ENCODE assay signal across 13 cellular contexts in the genomic region with DNA sequence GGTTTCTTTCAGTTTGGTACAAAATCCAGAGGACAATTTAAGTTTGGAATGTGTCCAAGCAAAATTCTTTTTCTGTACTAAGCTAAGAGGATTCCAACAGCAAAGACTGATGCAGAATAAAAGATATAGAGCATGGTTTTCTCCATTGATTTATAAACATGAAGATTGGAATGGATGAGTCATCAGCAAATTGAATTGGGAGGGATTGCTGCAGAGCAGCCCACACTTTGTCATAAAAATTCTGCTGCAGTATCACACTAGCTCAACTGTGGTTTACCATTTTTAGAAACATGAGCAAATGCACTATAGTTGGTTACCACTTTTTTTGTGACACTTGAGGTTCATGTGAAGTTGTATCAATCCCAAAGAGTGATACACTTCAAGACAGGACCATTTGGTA. TPM values are rescaled to one million over a fixed set of nuclear protein-coding genes. Genes with fewer than 3 reads are reported as not detected.
DNase-seq lines count a peak whose midpoint lies in the region; ATAC-seq and TF ChIP-seq lines count a peak whose summit lies in the region.
"Had no signal": no experiment of that assay in that cellular context is flagged by ENCODE, and none has a peak within 500 bp of the region (broad histone marks: within the 10 kb centered on the region; RNA-seq: fewer than 3 reads in every experiment).

No MANE protein-coding gene starts in this region.

- TF ChIP-seq EP300 in sigmoid colon (IDR thresholded peaks at IDR 0.05), result no peak

- TF ChIP-seq RAD21 in liver (IDR thresholded peaks at IDR 0.05), result no peak

- H3K27ac Mint-ChIP-seq in activated T-helper 17 cell treated with anti-CD3 and anti-CD28 coated beads, Interleukin-2, amount 50 U/mL, for 72 hours, result no peak overlapping the region
- H3K27ac Mint-ChIP-seq: activated CD4-positive, alpha-beta T cell treated with anti-CD3 and anti-CD28 coated beads, Interleukin-2, amount 10 ng/mL, durations not matched to agents 24 days and 14 days had no signal

- ATAC-seq in right lobe of liver (no peak), aorta (ENCODE audit: low FRiP score) (peak; percentile 67), HG03135 (IDR thresholded peaks at IDR 0.05; ENCODE audit: unreplicated experiment) (no peak)
- peak; percentile 39 for ATAC-seq in activated T-helper 17 cell treated with anti-CD3 and anti-CD28 coated beads, Interleukin-2, amount 50 U/mL, for 72 hours (replicated peaks)

- no peak for TF ChIP-seq CTCF in liver (IDR thresholded peaks at IDR 0.05; ENCODE audit: low read depth, low read length, missing input control)
- TF ChIP-seq CTCF in right lobe of liver (IDR thresholded peaks at IDR 0.05), result no peak
- TF ChIP-seq CTCF in sigmoid colon (IDR thresholded peaks at IDR 0.05), result no peak

- H3K9ac ChIP-seq in liver (ENCODE audit: low read depth in 1 of 2, low read length in 2 of 2), result no peak overlapping the region

- DNase-seq in right lobe of liver (no peak), hepatic stellate cell (ENCODE audit: low spot score) (peak; percentile 60), aorta (no peak), SIG-M5 treated with dmso at 0.1 percent for 504 hours (lab: John Stamatoyannopoulos, UW; ENCODE audit: unreplicated experiment) (no peak), sigmoid colon (no peak)
- DNase-seq: activated CD4-positive, alpha-beta T cell treated with anti-CD3 and anti-CD28 coated beads, Interleukin-2, amount 10 ng/mL, durations not matched to agents 24 days and 14 days; activated naive CD4-positive, alpha-beta T cell treated with anti-CD3 and anti-CD28 coated beads, Interleukin-2, amount 50 U/mL, for 16 hours; GF-D8; stimulated activated CD4-positive, alpha-beta T cell treated with anti-CD3 and anti-CD28 coated beads, Interleukin-2, amount 100 ng/mL, for 24 hours; testis had no signal

- peaks cover 14% of the 10 kb centered on the region for H3K27me3 Mint-ChIP-seq in activated T-helper 17 cell treated with anti-CD3 and anti-CD28 coated beads, Interleukin-2, amount 50 U/mL, for 72 hours

- H3K27ac ChIP-seq in liver (ENCODE audit: low read depth in 1 of 2, low read length in 2 of 2) (no peak overlapping the region), right lobe of liver (no peak overlapping the region), aorta (ENCODE audit: low read depth in 1 of 2, low read length in 2 of 2) (no peak overlapping the region), sigmoid colon (peak overlapping the region in 1 of 4 donors; percentile 31)

- H3K36me3 Mint-ChIP-seq in activated T-helper 17 cell treated with anti-CD3 and anti-CD28 coated beads, Interleukin-2, amount 50 U/mL, for 72 hours (ENCODE audit: low read depth), result no peaks in the 10 kb centered on the region

- H3K36me3 ChIP-seq in liver (ENCODE audit: control insufficient read depth in 4 of 4, insufficient read depth in 3 of 4, low read depth in 1 of 4, low read length in 3 of 4), result no peaks in the 10 kb centered on the region
- no peaks in the 10 kb centered on the region for H3K36me3 ChIP-seq in right lobe of liver
- no peaks in the 10 kb centered on the region for H3K36me3 ChIP-seq in aorta (ENCODE audit: control insufficient read depth in 1 of 2, insufficient read depth in 2 of 2, low read length in 1 of 2)
- no peaks in the 10 kb centered on the region for H3K36me3 ChIP-seq in sigmoid colon

- no peak overlapping the region for H3K4me3 Mint-ChIP-seq in activated T-helper 17 cell treated with anti-CD3 and anti-CD28 coated beads, Interleukin-2, amount 50 U/mL, for 72 hours
- H3K4me3 Mint-ChIP-seq: activated CD4-positive, alpha-beta T cell treated with anti-CD3 and anti-CD28 coated beads, Interleukin-2, amount 10 ng/mL, durations not matched to agents 24 days and 14 days had no signal

- TF ChIP-seq POLR2A in right lobe of liver (IDR thresholded peaks at IDR 0.05) (no peak), sigmoid colon (IDR thresholded peaks at IDR 0.05) (no peak)

- intact Hi-C loops in right lobe of liver (cut with DNase I) (no loop called here), aorta (cut with DNase I) (loop anchor here in 1 of 2 donors (10.0 kb wide), 1 partner anchor 195 kb away; no protein-coding TSS in a partner anchor), sigmoid colon (cut with DNase I) (no loop called here)

- H3K4me3 ChIP-seq in liver (ENCODE audit: low read depth in 1 of 3, low read length in 3 of 3), result no peak overlapping the region
- no peak overlapping the region for H3K4me3 ChIP-seq in right lobe of liver
- H3K4me3 ChIP-seq in aorta (ENCODE audit: low read length in 2 of 2), result no peak overlapping the region
- no peak overlapping the region for H3K4me3 ChIP-seq in sigmoid colon
- H3K4me3 ChIP-seq: testis had no signal

- H3K27me3 ChIP-seq in liver (ENCODE audit: control insufficient read depth in 4 of 4, insufficient read depth in 4 of 4, low read length in 3 of 4) (no peaks in the 10 kb centered on the region), right lobe of liver (no peaks in the 10 kb centered on the region), aorta (ENCODE audit: control insufficient read depth in 1 of 2, insufficient read depth in 2 of 2, low read length in 1 of 2) (peaks cover 0 to 2% of the 10 kb centered on the region in 2 donors), sigmoid colon (no peaks in the 10 kb centered on the region)
- H3K27me3 ChIP-seq: testis had no signal

- H3K4me1 Mint-ChIP-seq in activated T-helper 17 cell treated with anti-CD3 and anti-CD28 coated beads, Interleukin-2, amount 50 U/mL, for 72 hours, result no peaks in the 10 kb centered on the region
- H3K4me1 Mint-ChIP-seq: activated CD4-positive, alpha-beta T cell treated with anti-CD3 and anti-CD28 coated beads, Interleukin-2, amount 10 ng/mL, durations not matched to agents 24 days and 14 days had no signal

- H3K9me3 ChIP-seq in liver (ENCODE audit: control insufficient read depth in 4 of 4, low read length in 3 of 4) (no peaks in the 10 kb centered on the region), right lobe of liver (no peaks in the 10 kb centered on the region), aorta (ENCODE audit: control insufficient read depth, low read length) (peaks cover 2% of the 10 kb centered on the region), sigmoid colon (no peaks in the 10 kb centered on the region)
- H3K9me3 ChIP-seq: testis had no signal

- peaks cover 0 to 6% (median 6%) of the 10 kb centered on the region in 4 donors for H3K4me1 ChIP-seq in liver (ENCODE audit: control insufficient read depth in 4 of 4, insufficient read depth in 4 of 4, low read length in 3 of 4)
- peaks cover 0 to 8% (median 2%) of the 10 kb centered on the region in 4 donors for H3K4me1 ChIP-seq in right lobe of liver
- no peaks in the 10 kb centered on the region for H3K4me1 ChIP-seq in aorta (ENCODE audit: control insufficient read depth in 1 of 2, insufficient read depth in 2 of 2, low read length in 2 of 2)
- H3K4me1 ChIP-seq in sigmoid colon, result peaks cover 0 to 30% (median 10%) of the 10 kb centered on the region in 4 donors
- H3K4me1 ChIP-seq: testis had no signal

- H3K9me3 Mint-ChIP-seq in activated T-helper 17 cell treated with anti-CD3 and anti-CD28 coated beads, Interleukin-2, amount 50 U/mL, for 72 hours, result no peaks in the 10 kb centered on the region

TF ChIP-seq in liver, 16 proteins besides CTCF, POLR2A, EP300 and RAD21:
- TF ChIP-seq TAF1 (conservative IDR thresholded peaks at IDR 0.05) (no peak), JUND (IDR thresholded peaks at IDR 0.05) (peak; percentile 50 to 55)

RNA-seq across cellular contexts. Expression of gene LARP6, which starts 16.1 kb away (rescaled TPM):
- total RNA-seq in liver (1 to 10 TPM in 1 of 2 donors, under 1 TPM in 1; 0.89 to 1.2 TPM), right lobe of liver (10 to 100 TPM in 1 of 6 experiments, 1 to 10 TPM in 5; 1.3 to 13.7 (median 4.1) TPM), aorta (10 to 100 TPM; 42.2 to 49.7 TPM), sigmoid colon (10 to 100 TPM; 13.7 to 26.6 (median 24.3) TPM)
- polyA plus RNA-seq in liver (1 to 10 TPM; 1.8 to 2.9 TPM), aorta (10 to 100 TPM; 31.2 to 73.3 TPM), sigmoid colon (1 to 10 TPM; 1.2 to 6.6 (median 3.6) TPM)
- total RNA-seq in activated T-helper 17 cell treated with anti-CD3 and anti-CD28 coated beads, Interleukin-2, amount 50 U/mL, for 72 hours, result under 1 TPM in 1 of 2 donors, not detected in 1; 0.26 TPM
- total RNA-seq: activated CD4-positive, alpha-beta T cell treated with anti-CD3 and anti-CD28 coated beads, Interleukin-2, amount 10 ng/mL, durations not matched to agents 24 days and 14 days had no signal

RNA-seq across cellular contexts. Expression of gene THAP10, which starts 22.2 kb away (rescaled TPM):
- total RNA-seq in liver, result under 1 TPM; 0.42 to 0.70 TPM
- under 1 TPM; 0.76 to 0.87 TPM for polyA plus RNA-seq in liver
- 1 to 10 TPM in 5 of 6 experiments, under 1 TPM in 1; 0.83 to 2.8 (median 1.4) TPM for total RNA-seq in right lobe of liver
- under 1 TPM; 0.39 to 0.90 TPM for total RNA-seq in activated T-helper 17 cell treated with anti-CD3 and anti-CD28 coated beads, Interleukin-2, amount 50 U/mL, for 72 hours
- 1 to 10 TPM in 1 of 2 donors, under 1 TPM in 1; 0.90 to 1.7 TPM for total RNA-seq in aorta
- polyA plus RNA-seq in aorta, result 10 to 100 TPM in 1 of 2 donors, 1 to 10 TPM in 1; 1.2 to 14.5 TPM
- total RNA-seq in sigmoid colon, result 1 to 10 TPM; 1.1 to 3.6 (median 2.7) TPM
- 1 to 10 TPM; 1.9 to 2.5 (median 2.4) TPM for polyA plus RNA-seq in sigmoid colon
- total RNA-seq: activated CD4-positive, alpha-beta T cell treated with anti-CD3 and anti-CD28 coated beads, Interleukin-2, amount 10 ng/mL, durations not matched to agents 24 days and 14 days had no signal

RNA-seq across cellular contexts. Expression of gene LRRC49, which starts 22.6 kb away (rescaled TPM):
- total RNA-seq in liver, result 1 to 10 TPM in 1 of 2 donors, under 1 TPM in 1; 0.33 to 1.1 TPM
- under 1 TPM; 0.20 to 0.29 TPM for polyA plus RNA-seq in liver
- total RNA-seq in right lobe of liver, result under 1 TPM; 0.25 to 0.79 (median 0.57) TPM
- 1 to 10 TPM; 1.2 to 1.6 TPM for total RNA-seq in activated T-helper 17 cell treated with anti-CD3 and anti-CD28 coated beads, Interleukin-2, amount 50 U/mL, for 72 hours
- total RNA-seq in aorta, result 10 to 100 TPM; 11.0 to 15.2 TPM
- 10 to 100 TPM; 11.9 to 12.1 TPM for polyA plus RNA-seq in aorta
- 10 to 100 TPM; 10.3 to 20.2 (median 12.6) TPM for total RNA-seq in sigmoid colon
- 10 to 100 TPM in 1 of 3 donors, 1 to 10 TPM in 2; 1.6 to 10.2 (median 3.0) TPM for polyA plus RNA-seq in sigmoid colon
- total RNA-seq: activated CD4-positive, alpha-beta T cell treated with anti-CD3 and anti-CD28 coated beads, Interleukin-2, amount 10 ng/mL, durations not matched to agents 24 days and 14 days had no signal

Comparison
In these comparisons a context has a peak if more than half of its experiments do, and no peak if none do; other contexts are left out.
1. ATAC-seq: peak in activated T-helper 17 cell treated with anti-CD3 and anti-CD28 coated beads, Interleukin-2, amount 50 U/mL, for 72 hours (single experiment) and aorta (single experiment); none in right lobe of liver (0 of 4) and HG03135 (single experiment).
2. RNA of gene LRRC49, which starts 22.6 kb away (total RNA-seq): 11.0 to 15.2 TPM in aorta and 10.3 to 20.2 TPM in sigmoid colon; 1.2 to 1.6 TPM in activated T-helper 17 cell treated with anti-CD3 and anti-CD28 coated beads, Interleukin-2, amount 50 U/mL, for 72 hours, 0.33 to 1.1 TPM in liver and 0.25 to 0.79 TPM in right lobe of liver; every median in the first group is over 4 times any median in the second.